ENCODE assay signal across 8 cellular contexts in genomic region chr11:8911040-8911823, GRCh38. TPM values are rescaled to one million over a fixed set of nuclear protein-coding genes. Genes with fewer than 3 reads are reported as not detected.
DNase-seq lines count a peak whose midpoint lies in the region; ATAC-seq and TF ChIP-seq lines count a peak whose summit lies in the region.

Gene AKIP1, plus strand, starts transcription at chr11:8911189. Its CDS starts 261 bp downstream, at chr11:8911450.

- H4K5ac ChIP-seq in IMR-90 (ENCODE audit: low read depth, low read length), result peak within 1 kb of the TSS; percentile 97

- H4K91ac ChIP-seq in IMR-90 (ENCODE audit: insufficient read depth, low read depth, low read length), result peak within 1 kb of the TSS; percentile 94

- H2BK20ac ChIP-seq in IMR-90 (ENCODE audit: low read depth, low read length), result 0 out of 2 replicates have a peak within 1 kb of the TSS, but pooled peaks have one; percentile 15

- no peaks in the 10 kb centered on the region for H3K9me3 ChIP-seq in IMR-90 (ENCODE audit: control insufficient read depth, insufficient read depth, low read length)
- H3K9me3 ChIP-seq in OCI-LY7 (ENCODE audit: low read length), result no peaks in the 10 kb centered on the region

- H2BK5ac ChIP-seq in IMR-90 (ENCODE audit: low read depth, low read length, poor library complexity, severe bottlenecking), result peak within 1 kb of the TSS; percentile 89

- H3K9me2 ChIP-seq in OCI-LY7 (ENCODE audit: insufficient read depth, low read length), result no peaks in the 10 kb centered on the region

- H2AFZ ChIP-seq in IMR-90 (replicated peaks; ENCODE audit: low read length, poor library complexity) (peak within 1 kb of the TSS; percentile 98), OCI-LY7 (ENCODE audit: low read length) (peak within 1 kb of the TSS; percentile 84)

- peak within 1 kb of the TSS; percentile 74; the same call in 1 of the 3 replicates for H2BK15ac ChIP-seq in IMR-90 (ENCODE audit: low read depth, low read length)

- H3K14ac ChIP-seq in IMR-90 (replicated peaks; ENCODE audit: low read depth, low read length), result peak within 1 kb of the TSS; percentile 96

- peaks cover 28% of the 10 kb centered on the region for H3K36me3 Mint-ChIP-seq in Calu3 (ENCODE audit: insufficient read depth, unreplicated experiment)

- peak within 1 kb of the TSS; percentile 96 for H3K23ac ChIP-seq in IMR-90 (ENCODE audit: low read depth, low read length)

- DNase-seq in Calu3, result peak; percentile 93
- DNase-seq in IMR-90, result peak; percentile 94
- peak; percentile 89 for DNase-seq in OCI-LY7 (ENCODE audit: low spot score)
- peak; percentile 83 for DNase-seq in activated T-cell treated with anti-CD3 and anti-CD28 coated beads for 24 hours (ENCODE audit: low read depth)
- DNase-seq in epidermal melanocyte (ENCODE audit: insufficient read length, low spot score), result peak; percentile 86
- DNase-seq in middle frontal gyrus (ENCODE audit: extremely low spot score, low spot score), result peak; percentile 94
- peak; percentile 49 to 62 for DNase-seq in stimulated activated CD8-positive, alpha-beta memory T cell treated with anti-CD3 and anti-CD28 coated beads, Interleukin-2, amount 100 ng/mL, for 1 hour (ENCODE audit: low read depth in 2 of 2)

- POLR2A ChIA-PET in IMR-90 (lab: Charles Lee; ENCODE audit: unreplicated experiment) (interaction anchor here (0.5 to 0.6 kb wide), 4 partner anchors 22 to 101 kb away, joined by 3 to 5 read pairs (median 4); a partner anchor contains a TSS), OCI-LY7 (lab: Charles Lee) (interaction anchor here (0.6 to 1.9 kb wide), 9 partner anchors 19 to 793 kb away, joined by 3 to 6 read pairs (median 5); partner anchors contain the start of genes RPL27A, TMEM9B and TRIM66)

- H3K36me3 ChIP-seq in IMR-90 (ENCODE audit: control insufficient read depth, insufficient read depth, low read length) (no peaks in the 10 kb centered on the region; the same call in 1 of the 2 replicates), OCI-LY7 (ENCODE audit: insufficient read depth, low read length) (peaks cover 9% of the 10 kb centered on the region; the same call in 1 of the 2 replicates)

- no peak for TF ChIP-seq CTCF in Calu3 (IDR thresholded peaks at IDR 0.05; ENCODE audit: unreplicated experiment)
- TF ChIP-seq CTCF in IMR-90 (conservative IDR thresholded peaks at IDR 0.05; ENCODE audit: low read depth, low read length), result no peak
- no peak for TF ChIP-seq CTCF in OCI-LY7 (conservative IDR thresholded peaks at IDR 0.05; ENCODE audit: low read length)

- peaks cover 30% of the 10 kb centered on the region for H3K4me1 Mint-ChIP-seq in Calu3 (ENCODE audit: low read depth, unreplicated experiment)

- peak within 1 kb of the TSS; percentile 97 for H3K4ac ChIP-seq in IMR-90 (ENCODE audit: low read depth, low read length)

- H4K8ac ChIP-seq in IMR-90 (ENCODE audit: low read depth in 2 of 2, low read length in 2 of 2), result peak within 1 kb of the TSS; percentile 87 to 95

- intact Hi-C loops in Calu3 (cut with micrococcal nuclease; ENCODE audit: unreplicated experiment) (no loop called here), IMR-90 (cut with micrococcal nuclease) (loop anchor here (2.0 to 10.0 kb wide), 5 partner anchors 84 to 596 kb away; a partner anchor contains a TSS), OCI-LY7 (cut with micrococcal nuclease; ENCODE audit: unreplicated experiment) (loop anchor here (1.0 to 10.0 kb wide), 5 partner anchors 53 to 844 kb away; partner anchors contain the start of genes TMEM9B and ZNF143)

- ATAC-seq in GM21447 (IDR thresholded peaks at IDR 0.05; ENCODE audit: unreplicated experiment) (peak; percentile 75), IMR-90 (ENCODE audit: low read depth) (peak; percentile 92)

- peak within 1 kb of the TSS; percentile 91 for H3K4me3 ChIP-seq in IMR-90 (ENCODE audit: insufficient read depth, low read depth, low read length)
- peak within 1 kb of the TSS; percentile 77 for H3K4me3 ChIP-seq in OCI-LY7 (ENCODE audit: low read depth, low read length, poor library complexity, severe bottlenecking)

- CTCF ChIA-PET in Calu3 (lab: Charles Lee) (interaction anchor here (0.5 to 1.3 kb wide), 6 partner anchors 12 to 859 kb away, joined by 3 to 7 read pairs (median 4); no protein-coding TSS in a partner anchor), IMR-90 (lab: Yijun Ruan, JAX) (interaction anchor here (1.0 to 1.6 kb wide), 2 partner anchors 40 to 77 kb away, joined by 3 to 5 read pairs; no protein-coding TSS in a partner anchor), OCI-LY7 (lab: Charles Lee; ENCODE audit: unreplicated experiment) (interaction anchor here (0.6 kb wide), 1 partner anchor 982 kb away, joined by 24 read pairs; no protein-coding TSS in a partner anchor)

- peaks cover 5% of the 10 kb centered on the region; the same call in 1 of the 2 replicates for H3K79me2 ChIP-seq in OCI-LY7 (ENCODE audit: insufficient read depth, low read depth, low read length)

- peak within 1 kb of the TSS; percentile 32 for H3K27ac Mint-ChIP-seq in Calu3 (ENCODE audit: unreplicated experiment)

- dilution Hi-C loops in IMR-90 (cut with HindIII; ENCODE audit: low sequenced_read_pairs, unreplicated experiment), result no loop called here

- peaks cover 19 to 39% of the 10 kb centered on the region in 2 experiments for H3K79me1 ChIP-seq in IMR-90 (ENCODE audit: low read depth in 1 of 2, low read length in 2 of 2)

- H3K56ac ChIP-seq in IMR-90 (ENCODE audit: extremely low read depth, insufficient read depth, low read length), result peak within 1 kb of the TSS; percentile 90

- H3K4me2 ChIP-seq in IMR-90 (ENCODE audit: low read depth, low read length), result peak within 1 kb of the TSS; percentile 100
- H3K4me2 ChIP-seq in OCI-LY7 (ENCODE audit: low read length), result peak within 1 kb of the TSS; percentile 66

- in situ Hi-C loops in IMR-90 (cut with MboI; ENCODE audit: low sequenced_read_pairs), result loop anchor here (5.0 kb wide), 1 partner anchor 46 kb away; no protein-coding TSS in a partner anchor

- BruUV-seq in Calu3 (replicated peaks; lab: Mats Ljungman, UMichigan) (no TSS peak), IMR-90 (replicated peaks; lab: Mats Ljungman, UMichigan) (no TSS peak), OCI-LY7 (replicated peaks; lab: Mats Ljungman, UMichigan) (no TSS peak)

- WGBS in IMR-90 (ENCODE audit: extremely low coverage in 2 of 2, insufficient read length in 1 of 2), 2 experiments, result 0% methylated on average over 18 of the region's 65 CpGs; no CpG with 5 or more reads in 1 of the 2 experiments

- H3K27ac ChIP-seq in IMR-90 (ENCODE audit: insufficient read depth, low read length) (peak within 1 kb of the TSS; percentile 97), OCI-LY7 (ENCODE audit: low read depth, low read length, poor library complexity, severe bottlenecking) (peak within 1 kb of the TSS; percentile 40)

- peak within 1 kb of the TSS; percentile 87 for H3K18ac ChIP-seq in IMR-90 (ENCODE audit: low read depth, low read length)

- peaks cover 6% of the 10 kb centered on the region; the same call in 1 of the 2 replicates for H3K9me1 ChIP-seq in IMR-90 (ENCODE audit: insufficient read depth, low read length)

- 0 out of 2 replicates have a peak, but pooled peaks have one; percentile 3 for TF ChIP-seq RAD21 in IMR-90 (IDR thresholded peaks at IDR 0.05; ENCODE audit: low read length)

- no peaks in the 10 kb centered on the region for H3K27me3 Mint-ChIP-seq in Calu3 (ENCODE audit: unreplicated experiment)

- peak within 1 kb of the TSS; percentile 99 for H2AK9ac ChIP-seq in IMR-90 (replicated peaks; ENCODE audit: low read depth, low read length, poor library complexity)

- no peaks in the 10 kb centered on the region for H3K9me3 Mint-ChIP-seq in Calu3 (ENCODE audit: low read depth, unreplicated experiment)

- TF ChIP-seq POLR2A in IMR-90 (IDR thresholded peaks at IDR 0.05; ENCODE audit: low read depth, low read length), result 0 out of 2 replicates have a peak, but pooled peaks have one; percentile 24

- peak within 1 kb of the TSS; percentile 85 for H3K4me3 Mint-ChIP-seq in Calu3 (ENCODE audit: low read depth, unreplicated experiment)

- H3K4me1 ChIP-seq in IMR-90 (ENCODE audit: control insufficient read depth, insufficient read depth, low read length) (peaks cover 11% of the 10 kb centered on the region), OCI-LY7 (ENCODE audit: insufficient read depth, low read length, poor library complexity, severe bottlenecking) (peaks cover 23% of the 10 kb centered on the region)

- H2AK5ac ChIP-seq in IMR-90 (ENCODE audit: low read depth, low read length), result peak within 1 kb of the TSS; percentile 73

- H3K9ac ChIP-seq in IMR-90 (ENCODE audit: low read depth, low read length), result peak within 1 kb of the TSS; percentile 79

- H4K20me1 ChIP-seq in IMR-90 (ENCODE audit: insufficient read depth, low read length) (0 out of 2 replicates have a peak, but pooled peaks cover 3% of the 10 kb centered on the region), OCI-LY7 (ENCODE audit: insufficient read depth, low read length) (no peaks in the 10 kb centered on the region)

- H3K27me3 ChIP-seq in IMR-90 (ENCODE audit: control insufficient read depth, insufficient read depth, low read length), result no peaks in the 10 kb centered on the region

- H2BK120ac ChIP-seq in IMR-90 (ENCODE audit: low read depth, low read length), result peak within 1 kb of the TSS; percentile 71

TF ChIP-seq in IMR-90, 13 proteins besides CTCF, POLR2A, EP300 and RAD21:
- TF ChIP-seq MXI1 (IDR thresholded peaks at IDR 0.05; ENCODE audit: borderline replicate concordance, low read depth, low read length) (peak; percentile 14; the same call in 1 of the 2 replicates), RFX5 (IDR thresholded peaks at IDR 0.05; ENCODE audit: low read depth, low read length) (no peak), MAZ (IDR thresholded peaks at IDR 0.05; ENCODE audit: borderline replicate concordance, low read depth, low read length) (peak; percentile 71; the same call in 1 of the 2 replicates), SMC3 (IDR thresholded peaks at IDR 0.05; ENCODE audit: low read depth, low read length) (no peak)

RNA-seq across cellular contexts. Expression of gene AKIP1, which starts in this region (rescaled TPM):
- 23.0 and 26.8 TPM in 2 replicates for total RNA-seq in Calu3 (2022)
- total RNA-seq in IMR-90 (2012; rRNA removed), result 27.8 and 33.9 TPM in 2 replicates
- 30.6 and 36.0 TPM in 2 replicates for polyA plus RNA-seq in IMR-90 (2012; rRNA removed)
- polyA plus RNA-seq in IMR-90 (2012; cell fraction: cytosol; rRNA removed), result 41.0 and 45.6 TPM in 2 replicates
- polyA plus RNA-seq in IMR-90 (2012; cell fraction: nucleus; rRNA removed; ENCODE audit: low replicate concordance), result 18.1 and 30.7 TPM in 2 replicates
- total RNA-seq in OCI-LY7 (2014; rRNA removed; shearing (Covaris generic)), result 16.9 and 25.2 TPM in 2 replicates
- total RNA-seq in OCI-LY7 (2022), result 28.2 and 28.3 TPM in 2 replicates

Comparison
In these comparisons a context has a peak if more than half of its experiments do, and no peak if none do; other contexts are left out.
1. Peak in every context shown above with its lines: DNase-seq, ATAC-seq, H3K4me3 ChIP-seq and H3K27ac ChIP-seq.